Comparison of ENCODE assay signal across 9 cellular contexts in the genomic region with DNA sequence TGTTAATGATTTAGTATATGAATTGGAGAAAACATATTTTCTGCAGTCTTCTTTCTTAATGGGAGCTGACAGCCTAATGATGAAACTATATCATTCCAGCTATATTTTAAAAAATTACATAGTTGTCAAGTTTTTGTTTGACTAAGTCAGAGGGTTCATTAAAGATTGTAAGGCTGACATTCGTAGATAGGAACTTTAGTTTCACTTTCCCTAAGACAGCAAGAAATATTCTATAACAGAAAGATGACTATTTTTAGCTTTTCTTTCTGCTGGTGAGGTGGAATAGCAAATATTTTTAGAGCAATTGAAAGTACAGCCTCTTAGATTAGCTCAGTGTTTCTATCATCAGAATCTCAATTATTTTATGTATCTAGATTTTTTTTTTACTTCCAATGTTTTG.
DNase-seq lines count a peak whose midpoint lies in the region; ATAC-seq and TF ChIP-seq lines count a peak whose summit lies in the region.
"Had no signal": no experiment of that assay in that cellular context is flagged by ENCODE, and none has a peak within 500 bp of the region (broad histone marks: within the 10 kb centered on the region; RNA-seq: fewer than 3 reads in every experiment).

No MANE protein-coding gene starts in this region.

- peak overlapping the region; percentile 61 to 76 for H3K4me3 Mint-ChIP-seq in CD14-positive monocyte
- H3K4me3 Mint-ChIP-seq in naive B cell, result peak overlapping the region; percentile 43 to 86 (median 72)
- H3K4me3 Mint-ChIP-seq: neural crest cell had no signal

- H3K27ac ChIP-seq in MM.1S (ENCODE audit: low read length) (peak overlapping the region; percentile 54; the same call in 1 of the 2 replicates), coronary artery (peak overlapping the region in 1 of 2 donors; percentile 49)

- peaks cover 22% of the 10 kb centered on the region for H3F3A ChIP-seq in MM.1S (ENCODE audit: insufficient read depth, low read length)

- ATAC-seq in naive B cell (ENCODE audit: low read depth in 2 of 2), result peak; percentile 57 to 65
- ATAC-seq in HG02840 (IDR thresholded peaks at IDR 0.05; ENCODE audit: low FRiP score, unreplicated experiment), result no peak

- no peaks in the 10 kb centered on the region for H4K20me1 ChIP-seq in MM.1S (ENCODE audit: insufficient read depth, low read length)

- H3K79me2 ChIP-seq in MM.1S (ENCODE audit: low read length), result peaks cover 97% of the 10 kb centered on the region

- intact Hi-C loops in CD14-positive monocyte (cut with micrococcal nuclease), result no loop called here

- H3K27ac Mint-ChIP-seq in CD14-positive monocyte (peak overlapping the region in 3 of 7 donors; percentile 56 to 90 (median 87)), naive B cell (peak overlapping the region in 2 of 6 donors; percentile 19 to 52)

- H3K4me1 ChIP-seq in MM.1S (ENCODE audit: low read length) (peaks cover 59% of the 10 kb centered on the region), HAP-1 (peaks cover 18% of the 10 kb centered on the region)

- H3K4me1 Mint-ChIP-seq in CD14-positive monocyte, result peaks cover 41% of the 10 kb centered on the region
- H3K4me1 Mint-ChIP-seq in naive B cell, result peaks cover 59 to 79% (median 68%) of the 10 kb centered on the region in 3 donors
- H3K4me1 Mint-ChIP-seq: neural crest cell had no signal

- H3K4me3 ChIP-seq in MM.1S (ENCODE audit: low read length) (peak overlapping the region; percentile 57), coronary artery (peak overlapping the region; percentile 50), HAP-1 (no peak overlapping the region)

- H3K36me3 Mint-ChIP-seq in CD14-positive monocyte, result peaks cover 6 to 16% of the 10 kb centered on the region in 2 donors
- H3K36me3 Mint-ChIP-seq in naive B cell, result peaks cover under 1 to 6% of the 10 kb centered on the region in 2 donors

- H3K9me3 Mint-ChIP-seq in CD14-positive monocyte (no peaks in the 10 kb centered on the region), naive B cell (no peaks in the 10 kb centered on the region)
- H3K9me3 Mint-ChIP-seq: neural crest cell had no signal

- H3K9me2 ChIP-seq in MM.1S (replicated peaks; ENCODE audit: insufficient read depth, low read length), result no peaks in the 10 kb centered on the region

- H3K27me3 ChIP-seq in MM.1S (replicated peaks; ENCODE audit: insufficient read depth, low read length) (no peaks in the 10 kb centered on the region), HAP-1 (ENCODE audit: low read depth) (no peaks in the 10 kb centered on the region)

- H3K4me2 ChIP-seq in MM.1S (ENCODE audit: low read depth, low read length), result peak overlapping the region; percentile 74

- TF ChIP-seq CTCF in CD14-positive monocyte (IDR thresholded peaks at IDR 0.05), result no peak
- TF ChIP-seq CTCF in MM.1S (IDR thresholded peaks at IDR 0.05; ENCODE audit: low read length), result no peak
- TF ChIP-seq CTCF in coronary artery (IDR thresholded peaks at IDR 0.05), result no peak

- DNase-seq in CD14-positive monocyte (ENCODE audit: low spot score) (no peak), MM.1S (peak; percentile 76), coronary artery (ENCODE audit: low spot score) (no peak), naive B cell (peak; percentile 2), HAP-1 (ENCODE audit: low spot score in 2 of 2) (no peak), DMS114 treated with DMSO at 0.1 percent for 48 hours (lab: John Stamatoyannopoulos, UW; ENCODE audit: unreplicated experiment) (no peak)
- no peak for DNase-seq in activated CD4-positive, alpha-beta T cell treated with anti-CD3 and anti-CD28 coated beads, Interleukin-2, amount 50 U/mL, for 4 hours

- H3K27me3 Mint-ChIP-seq in CD14-positive monocyte (ENCODE audit: low read depth in 3 of 3), result no peaks in the 10 kb centered on the region
- no peaks in the 10 kb centered on the region for H3K27me3 Mint-ChIP-seq in naive B cell

- H3K9ac ChIP-seq in MM.1S (ENCODE audit: low read length), result peak overlapping the region; percentile 37; the same call in 1 of the 2 replicates

- H3K36me3 ChIP-seq in MM.1S (replicated peaks; ENCODE audit: insufficient read depth, low read length) (no peaks in the 10 kb centered on the region), HAP-1 (replicated peaks) (no peaks in the 10 kb centered on the region)

- H2AFZ ChIP-seq in MM.1S (ENCODE audit: low read length), result no peak overlapping the region

- in situ Hi-C loops in HAP-1 (cut with MboI; ENCODE audit: low sequenced_read_pairs), result no loop called here

- H3K9me3 ChIP-seq in MM.1S (replicated peaks; ENCODE audit: insufficient read depth, low read length), result no peaks in the 10 kb centered on the region
- no peaks in the 10 kb centered on the region for H3K9me3 ChIP-seq in HAP-1

Comparison
In these comparisons a context has a peak if more than half of its experiments do, and no peak if none do; other contexts are left out.
1. DNase-seq: peak in MM.1S (single experiment) and naive B cell (single experiment); none in CD14-positive monocyte (single experiment), coronary artery (single experiment), HAP-1 (0 of 2), DMS114 treated with DMSO at 0.1 percent for 48 hours (single experiment) and activated CD4-positive, alpha-beta T cell treated with anti-CD3 and anti-CD28 coated beads, Interleukin-2, amount 50 U/mL, for 4 hours (0 of 2).